1 cellular context compared by ENCODE assay signal in genomic region chr6:52371656-52372151, GRCh38.
A peak's percentile ranks its signal among the peaks of the same experiment; 100 is the strongest.
TF ChIP-seq lines count a peak whose summit lies in the region.

No MANE protein-coding gene starts in this region.

TF ChIP-seq in HepG2, 621 proteins besides CTCF, POLR2A, EP300 and RAD21 (continued from another document and continues in another):
- TF ChIP-seq, protein P1, sequence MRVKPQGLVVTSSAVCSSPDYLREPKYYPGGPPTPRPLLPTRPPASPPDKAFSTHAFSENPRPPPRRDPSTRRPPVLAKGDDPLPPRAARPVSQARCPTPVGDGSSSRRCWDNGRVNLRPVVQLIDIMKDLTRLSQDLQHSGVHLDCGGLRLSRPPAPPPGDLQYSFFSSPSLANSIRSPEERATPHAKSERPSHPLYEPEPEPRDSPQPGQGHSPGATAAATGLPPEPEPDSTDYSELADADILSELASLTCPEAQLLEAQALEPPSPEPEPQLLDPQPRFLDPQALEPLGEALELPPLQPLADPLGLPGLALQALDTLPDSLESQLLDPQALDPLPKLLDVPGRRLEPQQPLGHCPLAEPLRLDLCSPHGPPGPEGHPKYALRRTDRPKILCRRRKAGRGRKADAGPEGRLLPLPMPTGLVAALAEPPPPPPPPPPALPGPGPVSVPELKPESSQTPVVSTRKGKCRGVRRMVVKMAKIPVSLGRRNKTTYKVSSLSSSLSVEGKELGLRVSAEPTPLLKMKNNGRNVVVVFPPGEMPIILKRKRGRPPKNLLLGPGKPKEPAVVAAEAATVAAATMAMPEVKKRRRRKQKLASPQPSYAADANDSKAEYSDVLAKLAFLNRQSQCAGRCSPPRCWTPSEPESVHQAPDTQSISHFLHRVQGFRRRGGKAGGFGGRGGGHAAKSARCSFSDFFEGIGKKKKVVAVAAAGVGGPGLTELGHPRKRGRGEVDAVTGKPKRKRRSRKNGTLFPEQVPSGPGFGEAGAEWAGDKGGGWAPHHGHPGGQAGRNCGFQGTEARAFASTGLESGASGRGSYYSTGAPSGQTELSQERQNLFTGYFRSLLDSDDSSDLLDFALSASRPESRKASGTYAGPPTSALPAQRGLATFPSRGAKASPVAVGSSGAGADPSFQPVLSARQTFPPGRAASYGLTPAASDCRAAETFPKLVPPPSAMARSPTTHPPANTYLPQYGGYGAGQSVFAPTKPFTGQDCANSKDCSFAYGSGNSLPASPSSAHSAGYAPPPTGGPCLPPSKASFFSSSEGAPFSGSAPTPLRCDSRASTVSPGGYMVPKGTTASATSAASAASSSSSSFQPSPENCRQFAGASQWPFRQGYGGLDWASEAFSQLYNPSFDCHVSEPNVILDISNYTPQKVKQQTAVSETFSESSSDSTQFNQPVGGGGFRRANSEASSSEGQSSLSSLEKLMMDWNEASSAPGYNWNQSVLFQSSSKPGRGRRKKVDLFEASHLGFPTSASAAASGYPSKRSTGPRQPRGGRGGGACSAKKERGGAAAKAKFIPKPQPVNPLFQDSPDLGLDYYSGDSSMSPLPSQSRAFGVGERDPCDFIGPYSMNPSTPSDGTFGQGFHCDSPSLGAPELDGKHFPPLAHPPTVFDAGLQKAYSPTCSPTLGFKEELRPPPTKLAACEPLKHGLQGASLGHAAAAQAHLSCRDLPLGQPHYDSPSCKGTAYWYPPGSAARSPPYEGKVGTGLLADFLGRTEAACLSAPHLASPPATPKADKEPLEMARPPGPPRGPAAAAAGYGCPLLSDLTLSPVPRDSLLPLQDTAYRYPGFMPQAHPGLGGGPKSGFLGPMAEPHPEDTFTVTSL (CRISPR knock-in tag; IDR thresholded peaks at IDR 0.05; ENCODE audit: borderline replicate concordance): peak; percentile 59
- TF ChIP-seq BRCA1 (CRISPR knock-in tag; IDR thresholded peaks at IDR 0.05) (no peak), FOXJ3 (CRISPR knock-in tag; IDR thresholded peaks at IDR 0.05; ENCODE audit: borderline replicate concordance) (peak; percentile 79; the same call in 1 of the 2 replicates), RARA (CRISPR knock-in tag; IDR thresholded peaks at IDR 0.05) (peak; percentile 66), NR2F2 (IDR thresholded peaks at IDR 0.05; ENCODE audit: borderline replicate concordance, low read depth) (peak; percentile 51; the same call in 1 of the 2 replicates), ZNF543 (CRISPR knock-in tag; IDR thresholded peaks at IDR 0.05) (no peak), NCOR1 (IDR thresholded peaks at IDR 0.05; ENCODE audit: borderline replicate concordance, low read length) (peak; percentile 83; the same call in 1 of the 2 replicates), ZFP1 (CRISPR knock-in tag; IDR thresholded peaks at IDR 0.05) (peak; percentile 76; the same call in 1 of the 2 replicates), MIER3 (CRISPR knock-in tag; IDR thresholded peaks at IDR 0.05; ENCODE audit: borderline replicate concordance) (peak; percentile 86; the same call in 1 of the 2 replicates), KAT8 (CRISPR knock-in tag; IDR thresholded peaks at IDR 0.05) (peak; percentile 68), XBP1 (CRISPR knock-in tag; IDR thresholded peaks at IDR 0.05) (no peak), ZNF550 (CRISPR knock-in tag; IDR thresholded peaks at IDR 0.05; ENCODE audit: borderline replicate concordance) (no peak), FOXK2 (IDR thresholded peaks at IDR 0.05) (no peak), ZZZ3 (CRISPR knock-in tag; IDR thresholded peaks at IDR 0.05; ENCODE audit: borderline replicate concordance) (no peak), HNRNPL (IDR thresholded peaks at IDR 0.05; ENCODE audit: low read depth, low read length) (no peak), HOXA3 (CRISPR knock-in tag; IDR thresholded peaks at IDR 0.05) (peak; percentile 35; the same call in 1 of the 2 replicates), HNF4A (CRISPR knock-in tag; IDR thresholded peaks at IDR 0.05) (peak; percentile 98), SIX1 (CRISPR knock-in tag; IDR thresholded peaks at IDR 0.05; ENCODE audit: borderline replicate concordance) (peak; percentile 61; the same call in 1 of the 2 replicates), TOE1 (CRISPR knock-in tag; IDR thresholded peaks at IDR 0.05) (0 out of 2 replicates have a peak, but pooled peaks have one; percentile 86), TRIM24 (CRISPR knock-in tag; IDR thresholded peaks at IDR 0.05) (peak; percentile 77; the same call in 1 of the 2 replicates), ZNF138 (CRISPR knock-in tag; IDR thresholded peaks at IDR 0.05; ENCODE audit: low read depth) (no peak), TFAP4 (IDR thresholded peaks at IDR 0.05; ENCODE audit: borderline replicate concordance, low read depth) (no peak), DMTF1 (CRISPR knock-in tag; IDR thresholded peaks at IDR 0.05) (no peak), ZNF772 (CRISPR knock-in tag; IDR thresholded peaks at IDR 0.05) (peak; percentile 27; the same call in 1 of the 2 replicates), ZNF414 (CRISPR knock-in tag; IDR thresholded peaks at IDR 0.05) (no peak), ZNF782 (CRISPR knock-in tag; IDR thresholded peaks at IDR 0.05; ENCODE audit: borderline replicate concordance) (no peak), ZNF652 (CRISPR knock-in tag; IDR thresholded peaks at IDR 0.05; ENCODE audit: borderline replicate concordance, low read depth) (0 out of 2 replicates have a peak, but pooled peaks have one; percentile 24), ZNF264 (CRISPR knock-in tag; IDR thresholded peaks at IDR 0.05) (peak; percentile 86; the same call in 1 of the 2 replicates), ZNF350 (CRISPR knock-in tag; IDR thresholded peaks at IDR 0.05; ENCODE audit: borderline replicate concordance, low read depth) (no peak), KLF12 (CRISPR knock-in tag; IDR thresholded peaks at IDR 0.05; ENCODE audit: borderline replicate concordance) (no peak), ZSCAN31 (CRISPR knock-in tag; IDR thresholded peaks at IDR 0.05; ENCODE audit: low read depth) (peak; percentile 53; the same call in 1 of the 2 replicates), HOXD1 (CRISPR knock-in tag; IDR thresholded peaks at IDR 0.05) (no peak; the same call in 1 of the 2 replicates), JDP2 (CRISPR knock-in tag; IDR thresholded peaks at IDR 0.05; ENCODE audit: borderline replicate concordance) (no peak), CBX1 (IDR thresholded peaks at IDR 0.05; ENCODE audit: low read depth) (no peak), PHF5A (CRISPR knock-in tag; IDR thresholded peaks at IDR 0.05; ENCODE audit: low read depth, unreplicated experiment) (peak; percentile 61), FOXC1 (CRISPR knock-in tag; IDR thresholded peaks at IDR 0.05; ENCODE audit: borderline replicate concordance) (no peak), STAG1 (CRISPR knock-in tag; IDR thresholded peaks at IDR 0.05) (no peak), HNF4G (IDR thresholded peaks at IDR 0.05; ENCODE audit: borderline replicate concordance, low read depth, low read length) (peak; percentile 97), HNF4G (CRISPR knock-in tag; IDR thresholded peaks at IDR 0.05; ENCODE audit: borderline replicate concordance, low read depth) (peak; percentile 77), ZMYM4 (CRISPR knock-in tag; IDR thresholded peaks at IDR 0.05) (peak; percentile 70), THAP11 (CRISPR knock-in tag; IDR thresholded peaks at IDR 0.05) (peak; percentile 83), ZNF672 (CRISPR knock-in tag; IDR thresholded peaks at IDR 0.05) (no peak), ZSCAN30 (CRISPR knock-in tag; IDR thresholded peaks at IDR 0.05) (no peak; the same call in 1 of the 2 replicates), CBFB (CRISPR knock-in tag; IDR thresholded peaks at IDR 0.05) (no peak), TBX2 (CRISPR knock-in tag; IDR thresholded peaks at IDR 0.05; ENCODE audit: borderline replicate concordance) (peak; percentile 58; the same call in 1 of the 2 replicates)
- TF ChIP-seq, protein P2, sequence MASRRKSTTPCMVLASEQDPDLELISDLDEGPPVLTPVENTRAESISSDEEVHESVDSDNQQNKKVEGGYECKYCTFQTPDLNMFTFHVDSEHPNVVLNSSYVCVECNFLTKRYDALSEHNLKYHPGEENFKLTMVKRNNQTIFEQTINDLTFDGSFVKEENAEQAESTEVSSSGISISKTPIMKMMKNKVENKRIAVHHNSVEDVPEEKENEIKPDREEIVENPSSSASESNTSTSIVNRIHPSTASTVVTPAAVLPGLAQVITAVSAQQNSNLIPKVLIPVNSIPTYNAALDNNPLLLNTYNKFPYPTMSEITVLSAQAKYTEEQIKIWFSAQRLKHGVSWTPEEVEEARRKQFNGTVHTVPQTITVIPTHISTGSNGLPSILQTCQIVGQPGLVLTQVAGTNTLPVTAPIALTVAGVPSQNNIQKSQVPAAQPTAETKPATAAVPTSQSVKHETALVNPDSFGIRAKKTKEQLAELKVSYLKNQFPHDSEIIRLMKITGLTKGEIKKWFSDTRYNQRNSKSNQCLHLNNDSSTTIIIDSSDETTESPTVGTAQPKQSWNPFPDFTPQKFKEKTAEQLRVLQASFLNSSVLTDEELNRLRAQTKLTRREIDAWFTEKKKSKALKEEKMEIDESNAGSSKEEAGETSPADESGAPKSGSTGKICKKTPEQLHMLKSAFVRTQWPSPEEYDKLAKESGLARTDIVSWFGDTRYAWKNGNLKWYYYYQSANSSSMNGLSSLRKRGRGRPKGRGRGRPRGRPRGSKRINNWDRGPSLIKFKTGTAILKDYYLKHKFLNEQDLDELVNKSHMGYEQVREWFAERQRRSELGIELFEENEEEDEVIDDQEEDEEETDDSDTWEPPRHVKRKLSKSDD (CRISPR knock-in tag; IDR thresholded peaks at IDR 0.05; ENCODE audit: low read depth): peak; percentile 63; the same call in 1 of the 2 replicates
- TF ChIP-seq, protein P3, sequence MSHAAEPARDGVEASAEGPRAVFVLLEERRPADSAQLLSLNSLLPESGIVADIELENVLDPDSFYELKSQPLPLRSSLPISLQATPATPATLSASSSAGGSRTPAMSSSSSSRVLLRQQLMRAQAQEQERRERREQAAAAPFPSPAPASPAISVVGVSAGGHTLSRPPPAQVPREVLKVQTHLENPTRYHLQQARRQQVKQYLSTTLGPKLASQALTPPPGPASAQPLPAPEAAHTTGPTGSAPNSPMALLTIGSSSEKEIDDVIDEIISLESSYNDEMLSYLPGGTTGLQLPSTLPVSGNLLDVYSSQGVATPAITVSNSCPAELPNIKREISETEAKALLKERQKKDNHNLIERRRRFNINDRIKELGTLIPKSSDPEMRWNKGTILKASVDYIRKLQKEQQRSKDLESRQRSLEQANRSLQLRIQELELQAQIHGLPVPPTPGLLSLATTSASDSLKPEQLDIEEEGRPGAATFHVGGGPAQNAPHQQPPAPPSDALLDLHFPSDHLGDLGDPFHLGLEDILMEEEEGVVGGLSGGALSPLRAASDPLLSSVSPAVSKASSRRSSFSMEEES (CRISPR knock-in tag; IDR thresholded peaks at IDR 0.05): 0 out of 2 replicates have a peak, but pooled peaks have one; percentile 35
- TF ChIP-seq, protein P4, sequence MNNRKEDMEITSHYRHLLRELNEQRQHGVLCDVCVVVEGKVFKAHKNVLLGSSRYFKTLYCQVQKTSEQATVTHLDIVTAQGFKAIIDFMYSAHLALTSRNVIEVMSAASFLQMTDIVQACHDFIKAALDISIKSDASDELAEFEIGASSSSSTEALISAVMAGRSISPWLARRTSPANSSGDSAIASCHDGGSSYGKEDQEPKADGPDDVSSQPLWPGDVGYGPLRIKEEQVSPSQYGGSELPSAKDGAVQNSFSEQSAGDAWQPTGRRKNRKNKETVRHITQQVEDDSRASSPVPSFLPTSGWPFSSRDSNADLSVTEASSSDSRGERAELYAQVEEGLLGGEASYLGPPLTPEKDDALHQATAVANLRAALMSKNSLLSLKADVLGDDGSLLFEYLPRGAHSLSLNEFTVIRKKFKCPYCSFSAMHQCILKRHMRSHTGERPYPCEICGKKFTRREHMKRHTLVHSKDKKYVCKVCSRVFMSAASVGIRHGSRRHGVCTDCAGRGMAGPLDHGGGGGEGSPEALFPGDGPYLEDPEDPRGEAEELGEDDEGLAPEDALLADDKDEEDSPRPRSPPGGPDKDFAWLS (CRISPR knock-in tag; IDR thresholded peaks at IDR 0.05; ENCODE audit: borderline replicate concordance): no peak
- TF ChIP-seq, protein P5, sequence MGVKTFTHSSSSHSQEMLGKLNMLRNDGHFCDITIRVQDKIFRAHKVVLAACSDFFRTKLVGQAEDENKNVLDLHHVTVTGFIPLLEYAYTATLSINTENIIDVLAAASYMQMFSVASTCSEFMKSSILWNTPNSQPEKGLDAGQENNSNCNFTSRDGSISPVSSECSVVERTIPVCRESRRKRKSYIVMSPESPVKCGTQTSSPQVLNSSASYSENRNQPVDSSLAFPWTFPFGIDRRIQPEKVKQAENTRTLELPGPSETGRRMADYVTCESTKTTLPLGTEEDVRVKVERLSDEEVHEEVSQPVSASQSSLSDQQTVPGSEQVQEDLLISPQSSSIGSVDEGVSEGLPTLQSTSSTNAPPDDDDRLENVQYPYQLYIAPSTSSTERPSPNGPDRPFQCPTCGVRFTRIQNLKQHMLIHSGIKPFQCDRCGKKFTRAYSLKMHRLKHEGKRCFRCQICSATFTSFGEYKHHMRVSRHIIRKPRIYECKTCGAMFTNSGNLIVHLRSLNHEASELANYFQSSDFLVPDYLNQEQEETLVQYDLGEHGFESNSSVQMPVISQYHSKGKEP (CRISPR knock-in tag; IDR thresholded peaks at IDR 0.05): no peak
- TF ChIP-seq, protein P6, sequence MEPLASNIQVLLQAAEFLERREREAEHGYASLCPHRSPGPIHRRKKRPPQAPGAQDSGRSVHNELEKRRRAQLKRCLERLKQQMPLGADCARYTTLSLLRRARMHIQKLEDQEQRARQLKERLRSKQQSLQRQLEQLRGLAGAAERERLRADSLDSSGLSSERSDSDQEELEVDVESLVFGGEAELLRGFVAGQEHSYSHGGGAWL (CRISPR knock-in tag; IDR thresholded peaks at IDR 0.05): no peak
